In genomic region chr19:42480335-42481095, GRCh38 we compare ENCODE assay signal across 1 cellular context.
TF ChIP-seq lines count a peak whose summit lies in the region.

No MANE protein-coding gene starts in this region.

TF ChIP-seq in HepG2, 621 proteins besides CTCF, POLR2A, EP300 and RAD21 (continued from another document):
- TF ChIP-seq ZNF609 (CRISPR knock-in tag; IDR thresholded peaks at IDR 0.05; ENCODE audit: borderline replicate concordance): peak; percentile 83
- peak; percentile 58; the same call in 1 of the 2 replicates for TF ChIP-seq NR2F2 (IDR thresholded peaks at IDR 0.05; ENCODE audit: borderline replicate concordance, low read depth)
- TF ChIP-seq TFE3 (CRISPR knock-in tag; IDR thresholded peaks at IDR 0.05): peak; percentile 55
- peak in 1 of 2 experiments; percentile 64; a peak in 1 of 4 replicates for TF ChIP-seq ATF4 (CRISPR knock-in tag; IDR thresholded peaks at IDR 0.05)
- TF ChIP-seq ZNF577 (CRISPR knock-in tag; IDR thresholded peaks at IDR 0.05; ENCODE audit: borderline replicate concordance, low read depth): no peak
- 0 out of 2 replicates have a peak, but pooled peaks have one; percentile 52 for TF ChIP-seq TGIF2 (CRISPR knock-in tag; IDR thresholded peaks at IDR 0.05)
- TF ChIP-seq MAX (IDR thresholded peaks at IDR 0.05): 0 out of 2 replicates have a peak, but pooled peaks have one; percentile 22
- no peak for TF ChIP-seq PLRG1 (conservative IDR thresholded peaks at IDR 0.05)
- TF ChIP-seq RARA (CRISPR knock-in tag; IDR thresholded peaks at IDR 0.05): peak; percentile 90
- peak; percentile 97 for TF ChIP-seq NCOA2 (CRISPR knock-in tag; IDR thresholded peaks at IDR 0.05)
- TF ChIP-seq ETV6 (CRISPR knock-in tag; conservative IDR thresholded peaks at IDR 0.05): peak; percentile 99
- no peak for TF ChIP-seq ZNF713 (CRISPR knock-in tag; IDR thresholded peaks at IDR 0.05)
- peak; percentile 75 for TF ChIP-seq PBX2 (CRISPR knock-in tag; IDR thresholded peaks at IDR 0.05)
- TF ChIP-seq SAP130 (CRISPR knock-in tag; IDR thresholded peaks at IDR 0.05; ENCODE audit: low read depth): peak; percentile 71
- no peak for TF ChIP-seq ZNF501 (CRISPR knock-in tag; IDR thresholded peaks at IDR 0.05)
- no peak for TF ChIP-seq ZNF556 (CRISPR knock-in tag; IDR thresholded peaks at IDR 0.05; ENCODE audit: borderline replicate concordance)
- TF ChIP-seq RNF219 (CRISPR knock-in tag; IDR thresholded peaks at IDR 0.05): peak; percentile 43; the same call in 1 of the 2 replicates
